In the genomic region with DNA sequence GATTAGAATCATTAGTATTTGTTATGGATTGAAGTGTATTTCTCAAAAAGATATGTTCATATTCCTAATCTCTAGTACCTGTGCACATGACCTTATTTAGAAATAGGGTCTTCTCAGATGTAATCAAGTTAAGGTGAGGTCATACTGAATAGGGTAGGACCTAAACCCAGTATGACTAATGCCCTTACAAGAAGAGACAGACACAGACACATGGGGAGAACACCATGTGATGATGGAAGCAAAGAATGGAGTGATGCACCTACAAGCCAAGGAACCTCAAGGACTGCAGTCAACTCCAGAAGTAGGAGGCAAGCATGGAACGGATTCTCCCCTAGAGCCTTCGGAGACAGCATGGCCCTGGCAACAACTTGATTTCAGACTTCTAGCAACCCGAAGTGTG, we compare ENCODE assay signal across 24 cellular contexts. TPM values are rescaled to one million over a fixed set of nuclear protein-coding genes. Genes with fewer than 3 reads are reported as not detected.
DNase-seq lines count a peak whose midpoint lies in the region; ATAC-seq and TF ChIP-seq lines count a peak whose summit lies in the region.
"Had no signal": no experiment of that assay in that cellular context is flagged by ENCODE, and none has a peak within 500 bp of the region (broad histone marks: within the 10 kb centered on the region; RNA-seq: fewer than 3 reads in every experiment).

No MANE protein-coding gene starts in this region.

- POLR2A ChIA-PET in Caco-2 (lab: Charles Lee), result no interaction called here

- TF ChIP-seq CTCF in fibroblast of mammary gland (conservative IDR thresholded peaks at IDR 0.05; ENCODE audit: control insufficient read depth, insufficient read depth, low read depth, low read length) (no peak), Caco-2 (IDR thresholded peaks at IDR 0.05; ENCODE audit: insufficient read depth in 1 of 2, low read depth in 1 of 2, low read length in 1 of 2, severe bottlenecking in 1 of 2, unreplicated experiment in 1 of 2) (no peak)

- peaks cover 90% of the 10 kb centered on the region for H3K36me3 Mint-ChIP-seq in activated T-cell treated with anti-CD3 and anti-CD28 coated beads, Interleukin-2, amount 50 U/mL, for 24 hours (ENCODE audit: low read depth)
- peaks cover 100% of the 10 kb centered on the region for H3K36me3 Mint-ChIP-seq in stimulated activated effector memory CD8-positive, alpha-beta T cell treated with anti-CD3 and anti-CD28 coated beads, Interleukin-12 subunit alpha, Interleukin-12 subunit beta, amount 100 ng/mL, for 72 hours
- peaks cover 43% of the 10 kb centered on the region for H3K36me3 Mint-ChIP-seq in Caco-2 (ENCODE audit: insufficient read depth, unreplicated experiment)

- H3K36me3 ChIP-seq in Caco-2 (ENCODE audit: control insufficient read depth, insufficient read depth, low read length), result no peaks in the 10 kb centered on the region

- no peaks in the 10 kb centered on the region for H3K27me3 Mint-ChIP-seq in activated T-cell treated with anti-CD3 and anti-CD28 coated beads, Interleukin-2, amount 50 U/mL, for 24 hours
- H3K27me3 Mint-ChIP-seq in Caco-2 (ENCODE audit: insufficient read depth, unreplicated experiment), result no peaks in the 10 kb centered on the region
- H3K27me3 Mint-ChIP-seq: CD4-positive, alpha-beta T cell had no signal

- H3K27me3 ChIP-seq in Caco-2 (replicated peaks; ENCODE audit: control insufficient read depth, insufficient read depth, low read length), result no peaks in the 10 kb centered on the region
- H3K27me3 ChIP-seq: BLaER1 treated with 17β-estradiol and CSF1 and Interleukin-3, amounts not matched to agents 10 nM and 100 nM had no signal

- H3K4me1 ChIP-seq in Caco-2, result no peaks in the 10 kb centered on the region

- no peaks in the 10 kb centered on the region for H3K9me3 ChIP-seq in Caco-2
- H3K9me3 ChIP-seq: BLaER1 treated with 17β-estradiol and CSF1 and Interleukin-3, amounts not matched to agents 10 nM and 100 nM had no signal

- no peak overlapping the region for H3K4me3 Mint-ChIP-seq in activated T-cell treated with anti-CD3 and anti-CD28 coated beads, Interleukin-2, amount 50 U/mL, for 24 hours
- H3K4me3 Mint-ChIP-seq in stimulated activated effector memory CD8-positive, alpha-beta T cell treated with anti-CD3 and anti-CD28 coated beads, Interleukin-12 subunit alpha, Interleukin-12 subunit beta, amount 100 ng/mL, for 72 hours, result no peak overlapping the region
- no peak overlapping the region for H3K4me3 Mint-ChIP-seq in Caco-2 (ENCODE audit: unreplicated experiment)
- H3K4me3 Mint-ChIP-seq: CD4-positive, alpha-beta T cell had no signal

- no peak overlapping the region for H3K4me3 ChIP-seq in fibroblast of mammary gland (ENCODE audit: control insufficient read depth, low read depth, low read length)
- no peak overlapping the region for H3K4me3 ChIP-seq in Caco-2 (ENCODE audit: low read depth, low read length)
- H3K4me3 ChIP-seq: BLaER1 treated with 17β-estradiol and CSF1 and Interleukin-3, amounts not matched to agents 10 nM and 100 nM; GM12878 had no signal

- no peak for ATAC-seq in stimulated activated effector memory CD8-positive, alpha-beta T cell treated with anti-CD3 and anti-CD28 coated beads, Interleukin-12 subunit alpha, Interleukin-12 subunit beta, amount 100 ng/mL, for 72 hours
- ATAC-seq in HG03025 (IDR thresholded peaks at IDR 0.05; ENCODE audit: low FRiP score, unreplicated experiment), result no peak
- ATAC-seq: GM12878, PC-3 had no signal

- DNase-seq in activated T-cell treated with anti-CD3 and anti-CD28 coated beads, Interleukin-2, amount 50 U/mL, for 24 hours, result no peak
- no peak for DNase-seq in activated T-cell treated with anti-CD3 and anti-CD28 coated beads for 4 hours
- DNase-seq in LHCN-M2 (ENCODE audit: low read depth), result peak; percentile 5
- DNase-seq in fibroblast of mammary gland (ENCODE audit: low read depth), result peak; percentile 10
- no peak for DNase-seq in stimulated activated effector memory CD8-positive, alpha-beta T cell treated with anti-CD3 and anti-CD28 coated beads, Interleukin-12 subunit alpha, Interleukin-12 subunit beta, amount 100 ng/mL, for 72 hours (ENCODE audit: low spot score in 2 of 2)
- no peak for DNase-seq in Caco-2
- DNase-seq: AML-193; CD4-positive, alpha-beta T cell; COR-L47; GDM1; GOT3; HCEC 1CT; IMR-90; KG1; MM.1S; NCI-H2029; NCI-H446 treated with DMSO at 0.1 percent for 48 hours; NCI-H526; NCI-H82; NK-92 treated with Interleukin-12 subunit alpha and Interleukin-12 subunit beta, amount 100 ng/mL, for 24 hours; PC-3 had no signal

- no TSS peak for BruUV-seq in Caco-2 (replicated peaks; lab: Mats Ljungman, UMichigan)

- H3K9me3 Mint-ChIP-seq in activated T-cell treated with anti-CD3 and anti-CD28 coated beads, Interleukin-2, amount 50 U/mL, for 24 hours, result no peaks in the 10 kb centered on the region
- no peaks in the 10 kb centered on the region for H3K9me3 Mint-ChIP-seq in stimulated activated effector memory CD8-positive, alpha-beta T cell treated with anti-CD3 and anti-CD28 coated beads, Interleukin-12 subunit alpha, Interleukin-12 subunit beta, amount 100 ng/mL, for 72 hours
- H3K9me3 Mint-ChIP-seq in Caco-2 (ENCODE audit: unreplicated experiment), result no peaks in the 10 kb centered on the region
- H3K9me3 Mint-ChIP-seq: CD4-positive, alpha-beta T cell had no signal

- CTCF ChIA-PET in Caco-2 (lab: Charles Lee), result no interaction called here

- H3K4me1 Mint-ChIP-seq in activated T-cell treated with anti-CD3 and anti-CD28 coated beads, Interleukin-2, amount 50 U/mL, for 24 hours (ENCODE audit: low read depth), result peaks cover 20% of the 10 kb centered on the region
- H3K4me1 Mint-ChIP-seq in stimulated activated effector memory CD8-positive, alpha-beta T cell treated with anti-CD3 and anti-CD28 coated beads, Interleukin-12 subunit alpha, Interleukin-12 subunit beta, amount 100 ng/mL, for 72 hours, result no peaks in the 10 kb centered on the region
- H3K4me1 Mint-ChIP-seq in Caco-2 (ENCODE audit: low read depth, unreplicated experiment), result no peaks in the 10 kb centered on the region

- H3K27ac Mint-ChIP-seq in activated T-cell treated with anti-CD3 and anti-CD28 coated beads, Interleukin-2, amount 50 U/mL, for 24 hours, result peak overlapping the region; percentile 45
- H3K27ac Mint-ChIP-seq in stimulated activated effector memory CD8-positive, alpha-beta T cell treated with anti-CD3 and anti-CD28 coated beads, Interleukin-12 subunit alpha, Interleukin-12 subunit beta, amount 100 ng/mL, for 72 hours, result peak overlapping the region; percentile 17
- no peak overlapping the region for H3K27ac Mint-ChIP-seq in Caco-2 (ENCODE audit: unreplicated experiment)

- intact Hi-C loops in Caco-2 (cut with micrococcal nuclease; ENCODE audit: unreplicated experiment), result no loop called here

RNA-seq across cellular contexts. Expression of a gene that starts 31.4 kb away (rescaled TPM):
- total RNA-seq in LHCN-M2 (2014; rRNA removed) (19.2 and 31.7 TPM in 2 replicates), Caco-2 (2022) (32.8 and 34.5 TPM in 2 replicates)
- 7.0 TPM for polyA plus RNA-seq in LHCN-M2 (2012)

RNA-seq across cellular contexts. Expression of a gene that starts 50.9 kb away (rescaled TPM):
- total RNA-seq in LHCN-M2 (2014; rRNA removed) (183 and 197 TPM in 2 replicates), Caco-2 (2022) (96.7 and 100 TPM in 2 replicates)
- 37.9 TPM for polyA plus RNA-seq in LHCN-M2 (2012)

RNA-seq across cellular contexts. Expression of a gene that starts 51.0 kb away (rescaled TPM):
- total RNA-seq in LHCN-M2 (2014; rRNA removed) (26.2 and 41.6 TPM in 2 replicates), Caco-2 (2022) (24.2 and 26.9 TPM in 2 replicates)
- 11.9 TPM for polyA plus RNA-seq in LHCN-M2 (2012)

Comparison
In these comparisons a context has a peak if more than half of its experiments do, and no peak if none do; other contexts are left out.
1. DNase-seq: peak in LHCN-M2 (single experiment) and fibroblast of mammary gland (single experiment); none in activated T-cell treated with anti-CD3 and anti-CD28 coated beads, Interleukin-2, amount 50 U/mL, for 24 hours (single experiment), activated T-cell treated with anti-CD3 and anti-CD28 coated beads for 4 hours (single experiment), stimulated activated effector memory CD8-positive, alpha-beta T cell treated with anti-CD3 and anti-CD28 coated beads, Interleukin-12 subunit alpha, Interleukin-12 subunit beta, amount 100 ng/mL, for 72 hours (0 of 2) and Caco-2 (0 of 2).